Comparison of ENCODE assay signal across 12 cellular contexts in genomic region chrX:72367524-72367923, GRCh38.
"Had no signal": no experiment of that assay in that cellular context is flagged by ENCODE, and none has a peak within 500 bp of the region (broad histone marks: within the 10 kb centered on the region; RNA-seq: fewer than 3 reads in every experiment).

No MANE protein-coding gene starts in this region.

- DNase-seq: effector memory CD8-positive, alpha-beta T cell; esophagus squamous epithelium; foreskin fibroblast; immature natural killer cell; left ventricle myocardium inferior; lower lobe of right lung; occipital lobe; pancreas; stimulated activated CD4-positive, alpha-beta T cell treated with anti-CD3 and anti-CD28 coated beads, Interleukin-4, amount 100 ng/mL, for 1 hour; stimulated activated CD8-positive, alpha-beta memory T cell treated with anti-CD3 and anti-CD28 coated beads, Interleukin-4, amount 100 ng/mL, for 48 hours; tibial artery; upper lobe of right lung had no signal
